In genomic region chr6:42073287-42073686, GRCh38 we compare ENCODE assay signal across 15 cellular contexts.
"Had no signal": no experiment of that assay in that cellular context is flagged by ENCODE, and none has a peak within 500 bp of the region (broad histone marks: within the 10 kb centered on the region; RNA-seq: fewer than 3 reads in every experiment).

No MANE protein-coding gene starts in this region.

- H3K4me1 Mint-ChIP-seq: activated B cell treated with CpG ODN at 0.5 μM for 24 hours, nephron had no signal

- H3K4me1 ChIP-seq: breast epithelium, tibial artery had no signal

- H3K27me3 Mint-ChIP-seq: activated B cell treated with CpG ODN at 0.5 μM for 24 hours; activated naive CD8-positive, alpha-beta T cell; dendritic cell treated with granulocyte-macrophage colony-stimulating factor and Interleukin-4, amounts not matched to agents 40 ng/mL and 50 ng/mL, for 4 days had no signal

- H3K9me3 Mint-ChIP-seq: activated B cell treated with CpG ODN at 0.5 μM for 24 hours; dendritic cell treated with granulocyte-macrophage colony-stimulating factor and Interleukin-4, amounts not matched to agents 40 ng/mL and 50 ng/mL, for 4 days; nephron had no signal

- DNase-seq: activated B cell treated with CpG ODN at 0.5 μM for 24 hours; effector memory CD4-positive, alpha-beta T cell; foreskin melanocyte; head of caudate nucleus; kidney glomerular epithelial cell; mesenchymal stem cell; SHP77 treated with DMSO at 0.1 percent for 48 hours; tibial artery had no signal

- H3K27ac ChIP-seq: breast epithelium, epithelial cell of prostate, tibial artery had no signal

- H3K27ac Mint-ChIP-seq: activated B cell treated with CpG ODN at 0.5 μM for 24 hours; dendritic cell treated with granulocyte-macrophage colony-stimulating factor and Interleukin-4, amounts not matched to agents 40 ng/mL and 50 ng/mL, for 4 days; nephron had no signal

- H3K9me3 ChIP-seq: breast epithelium, tibial artery had no signal

- H3K27me3 ChIP-seq: breast epithelium, tibial artery had no signal

- H3K4me3 ChIP-seq: breast epithelium, tibial artery had no signal

- H3K4me3 Mint-ChIP-seq: activated B cell treated with CpG ODN at 0.5 μM for 24 hours; activated naive CD8-positive, alpha-beta T cell; dendritic cell treated with granulocyte-macrophage colony-stimulating factor and Interleukin-4, amounts not matched to agents 40 ng/mL and 50 ng/mL, for 4 days; nephron had no signal

- ATAC-seq: sciatic nerve, SK-N-SH treated with all-trans-retinoic acid at 6 μM for 48 hours had no signal
